ENCODE assay signal across 8 cellular contexts in the genomic region with DNA sequence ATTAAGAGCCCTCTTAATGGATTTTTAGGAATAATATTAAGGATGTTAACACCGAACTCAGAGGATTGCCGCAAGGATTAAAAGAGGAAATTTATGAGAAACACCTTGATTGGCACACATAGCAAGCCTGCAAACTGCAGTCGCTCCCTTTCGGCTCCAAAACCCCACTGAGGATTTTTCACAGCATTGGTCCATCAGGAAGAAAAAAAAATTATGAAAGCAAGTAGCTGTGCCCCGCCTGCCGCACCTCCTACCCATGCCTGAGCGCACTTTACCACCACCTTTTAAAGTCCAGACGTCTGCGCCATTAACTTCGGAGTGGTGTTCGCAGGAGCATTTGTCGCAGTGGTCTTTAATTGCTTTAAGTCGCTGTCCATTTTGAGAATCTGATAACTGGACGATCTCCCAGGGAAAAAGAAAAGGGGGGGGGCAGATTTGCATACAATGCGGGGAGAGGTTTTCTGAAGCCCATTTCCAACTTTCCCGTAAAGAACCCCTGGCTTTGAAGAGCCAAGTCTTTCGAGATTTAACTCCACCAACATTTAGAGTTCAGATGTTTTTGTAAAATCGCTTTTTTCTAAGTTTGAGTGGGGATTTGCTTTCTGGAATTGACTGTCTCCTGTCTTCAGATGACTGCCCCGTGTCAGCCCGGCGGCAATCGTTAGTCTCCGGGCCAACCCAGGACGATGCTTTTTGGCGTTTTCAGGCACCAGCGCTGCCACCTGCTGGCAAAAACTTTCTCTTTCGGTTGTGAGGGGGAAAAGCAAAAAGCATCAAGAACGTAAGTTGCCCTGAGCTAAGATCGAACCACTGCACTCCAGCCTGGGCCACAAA. TPM values are rescaled to one million over a fixed set of nuclear protein-coding genes. Genes with fewer than 3 reads are reported as not detected.
DNase-seq lines count a peak whose midpoint lies in the region; ATAC-seq and TF ChIP-seq lines count a peak whose summit lies in the region.

No MANE protein-coding gene starts in this region.

- 4% methylated on average over 29 of the region's 29 CpGs for WGBS in SK-N-SH (ENCODE audit: low lambda C conversion rate)
- WGBS in ovary, 3 donors = 1% methylated on average over 29 of the region's 29 CpGs
- WGBS in thyroid gland, 2 donors = 2% methylated on average over 29 of the region's 29 CpGs

- TF ChIP-seq POLR2A in ovary (IDR thresholded peaks at IDR 0.05) = no peak
- no peak for TF ChIP-seq POLR2A in thyroid gland (IDR thresholded peaks at IDR 0.05)

- H3K4me2 ChIP-seq in Karpas-422 (ENCODE audit: low read depth, low read length, poor library complexity, severe bottlenecking) (peak overlapping the region; percentile 80), SK-N-SH (peak overlapping the region; percentile 86)

- no peak for TF ChIP-seq EP300 in SK-N-SH (IDR thresholded peaks at IDR 0.05; ENCODE audit: borderline replicate concordance in 1 of 2, low read depth in 1 of 2, low read length in 1 of 2)
- no peak for TF ChIP-seq EP300 in ovary (IDR thresholded peaks at IDR 0.05)

- H3K27me3 ChIP-seq in Karpas-422 (ENCODE audit: low read length) (no peaks in the 10 kb centered on the region), SK-N-SH (ENCODE audit: insufficient read depth) (peaks cover 16% of the 10 kb centered on the region), ovary (no peaks in the 10 kb centered on the region), thyroid gland (no peaks in the 10 kb centered on the region)

- TF ChIP-seq RAD21 in SK-N-SH (IDR thresholded peaks at IDR 0.05; ENCODE audit: low read length) = peak; percentile 70

- CTCF ChIA-PET in SK-N-SH (lab: Yijun Ruan, JAX) = interaction anchor here (0.5 to 2.8 kb wide), 21 partner anchors 9 to 446 kb away, joined by 3 to 12 read pairs (median 3); a partner anchor contains a TSS

- H3K9me3 ChIP-seq in Karpas-422 (ENCODE audit: low read length) (no peaks in the 10 kb centered on the region), SK-N-SH (no peaks in the 10 kb centered on the region), ovary (no peaks in the 10 kb centered on the region), thyroid gland (no peaks in the 10 kb centered on the region)

- H3K4me3 ChIP-seq in Karpas-422 (ENCODE audit: low read length) (peak overlapping the region; percentile 58), SK-N-SH (ENCODE audit: low read depth in 2 of 2, low read length in 1 of 2) (peak overlapping the region; percentile 44 to 66), ovary (peak overlapping the region; percentile 39), thyroid gland (replicated peaks in 1 of 3) (peak overlapping the region; percentile 8 to 52 (median 10))

- DNase-seq in ELF-1 (ENCODE audit: low read depth, low spot score) (peak; percentile 93), Karpas-422 (peak; percentile 96), SK-N-SH (peak; percentile 75), head of caudate nucleus (peak; percentile 65 to 90 (median 80)), ovary (peak; percentile 81 to 88 (median 82)), thyroid gland (peak; percentile 81 to 86)
- peak; percentile 89 for DNase-seq in activated naive CD4-positive, alpha-beta T cell treated with anti-CD3 and anti-CD28 coated beads, Interleukin-2, amount 50 U/mL, for 16 hours

- H3K36me3 ChIP-seq in Karpas-422 (ENCODE audit: insufficient read depth, low read length) (no peaks in the 10 kb centered on the region), SK-N-SH (replicated peaks in 1 of 2; ENCODE audit: control insufficient read depth in 1 of 2, insufficient read depth in 2 of 2, low read length in 1 of 2) (no peaks in the 10 kb centered on the region), ovary (no peaks in the 10 kb centered on the region), thyroid gland (no peaks in the 10 kb centered on the region)

- H3K9me2 ChIP-seq in Karpas-422 (replicated peaks; ENCODE audit: insufficient read depth, low read length) = no peaks in the 10 kb centered on the region
- H3K9me2 ChIP-seq in SK-N-SH = no peaks in the 10 kb centered on the region

- peak; percentile 39 for ATAC-seq in GM21825 (IDR thresholded peaks at IDR 0.05; ENCODE audit: unreplicated experiment)

- TF ChIP-seq CTCF in SK-N-SH (IDR thresholded peaks at IDR 0.05) = peak; percentile 85
- peak; percentile 64 to 69 (median 68) for TF ChIP-seq CTCF in ovary (IDR thresholded peaks at IDR 0.05)
- peak; percentile 35 to 77 (median 66) for TF ChIP-seq CTCF in thyroid gland (IDR thresholded peaks at IDR 0.05)

- H4K20me1 ChIP-seq in Karpas-422 (ENCODE audit: insufficient read depth, low read depth, low read length) (no peaks in the 10 kb centered on the region), SK-N-SH (ENCODE audit: insufficient read depth) (no peaks in the 10 kb centered on the region)

- H3K9ac ChIP-seq in Karpas-422 (ENCODE audit: low read length) = peak overlapping the region; percentile 50
- peak overlapping the region; percentile 47; the same call in 1 of the 2 replicates for H3K9ac ChIP-seq in SK-N-SH

- H3F3A ChIP-seq in SK-N-SH (replicated peaks; ENCODE audit: insufficient read depth) = no peaks in the 10 kb centered on the region

- POLR2A ChIA-PET in SK-N-SH (lab: Yijun Ruan, JAX) = no interaction called here

- H3K79me2 ChIP-seq in Karpas-422 (ENCODE audit: low read length) (no peaks in the 10 kb centered on the region), SK-N-SH (ENCODE audit: insufficient read depth) (no peaks in the 10 kb centered on the region)

- H3K27ac ChIP-seq in Karpas-422 (ENCODE audit: low read length) (no peak overlapping the region), SK-N-SH (ENCODE audit: low read depth in 2 of 2, low read length in 1 of 2) (no peak overlapping the region), ovary (peak overlapping the region in 1 of 2 donors; percentile 25), thyroid gland (no peak overlapping the region)

- H3K4me1 ChIP-seq in Karpas-422 (ENCODE audit: low read length) (peaks cover 22% of the 10 kb centered on the region), SK-N-SH (ENCODE audit: control insufficient read depth in 1 of 2, insufficient read depth in 2 of 2, low read depth in 1 of 2, low read length in 1 of 2) (peaks cover 2 to 12% of the 10 kb centered on the region in 2 experiments; a peak in 3 of 4 replicates), ovary (ENCODE audit: insufficient read depth) (peaks cover 12% of the 10 kb centered on the region), thyroid gland (peaks cover 15 to 21% of the 10 kb centered on the region in 2 donors)

- peak overlapping the region; percentile 82 for H2AFZ ChIP-seq in Karpas-422 (ENCODE audit: low read length)
- peak overlapping the region; percentile 91 for H2AFZ ChIP-seq in SK-N-SH (ENCODE audit: low read depth)

- intact Hi-C loops in head of caudate nucleus (cut with DNase I) = loop anchor here (10.0 kb wide), 1 partner anchor 387 kb away; no protein-coding TSS in a partner anchor
- intact Hi-C loops in ovary (cut with DNase I) = loop anchor here in 2 of 4 donors (2.0 to 10.0 kb wide), 3 partner anchors 25 to 77 kb away; no protein-coding TSS in a partner anchor
- intact Hi-C loops in thyroid gland (cut with DNase I) = loop anchor here (5.0 kb wide), 1 partner anchor 384 kb away; no protein-coding TSS in a partner anchor

TF ChIP-seq in SK-N-SH, 30 proteins besides CTCF, POLR2A, EP300 and RAD21 (continues in another document):
- no peak for TF ChIP-seq TCF12 (IDR thresholded peaks at IDR 0.05)
- TF ChIP-seq TEAD4 (IDR thresholded peaks at IDR 0.05; ENCODE audit: borderline replicate concordance, insufficient read depth) = no peak
- TF ChIP-seq, protein P1, sequence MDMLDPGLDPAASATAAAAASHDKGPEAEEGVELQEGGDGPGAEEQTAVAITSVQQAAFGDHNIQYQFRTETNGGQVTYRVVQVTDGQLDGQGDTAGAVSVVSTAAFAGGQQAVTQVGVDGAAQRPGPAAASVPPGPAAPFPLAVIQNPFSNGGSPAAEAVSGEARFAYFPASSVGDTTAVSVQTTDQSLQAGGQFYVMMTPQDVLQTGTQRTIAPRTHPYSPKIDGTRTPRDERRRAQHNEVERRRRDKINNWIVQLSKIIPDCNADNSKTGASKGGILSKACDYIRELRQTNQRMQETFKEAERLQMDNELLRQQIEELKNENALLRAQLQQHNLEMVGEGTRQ (IDR thresholded peaks at IDR 0.05; ENCODE audit: borderline replicate concordance, low read depth, low read length) = no peak
- TF ChIP-seq, protein P2, sequence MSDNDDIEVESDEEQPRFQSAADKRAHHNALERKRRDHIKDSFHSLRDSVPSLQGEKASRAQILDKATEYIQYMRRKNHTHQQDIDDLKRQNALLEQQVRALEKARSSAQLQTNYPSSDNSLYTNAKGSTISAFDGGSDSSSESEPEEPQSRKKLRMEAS (IDR thresholded peaks at IDR 0.05; ENCODE audit: low read depth) = peak; percentile 67
- TF ChIP-seq NFIC (IDR thresholded peaks at IDR 0.05; ENCODE audit: borderline replicate concordance) = peak; percentile 32; the same call in 1 of the 2 replicates
- TF ChIP-seq, protein P3, sequence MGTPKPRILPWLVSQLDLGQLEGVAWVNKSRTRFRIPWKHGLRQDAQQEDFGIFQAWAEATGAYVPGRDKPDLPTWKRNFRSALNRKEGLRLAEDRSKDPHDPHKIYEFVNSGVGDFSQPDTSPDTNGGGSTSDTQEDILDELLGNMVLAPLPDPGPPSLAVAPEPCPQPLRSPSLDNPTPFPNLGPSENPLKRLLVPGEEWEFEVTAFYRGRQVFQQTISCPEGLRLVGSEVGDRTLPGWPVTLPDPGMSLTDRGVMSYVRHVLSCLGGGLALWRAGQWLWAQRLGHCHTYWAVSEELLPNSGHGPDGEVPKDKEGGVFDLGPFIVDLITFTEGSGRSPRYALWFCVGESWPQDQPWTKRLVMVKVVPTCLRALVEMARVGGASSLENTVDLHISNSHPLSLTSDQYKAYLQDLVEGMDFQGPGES (IDR thresholded peaks at IDR 0.05; ENCODE audit: low read depth, low read length) = no peak
- TF ChIP-seq SMC3 (IDR thresholded peaks at IDR 0.05; ENCODE audit: low read depth, low read length) = peak; percentile 60
- TF ChIP-seq EZH2phosphoT487 (IDR thresholded peaks at IDR 0.05; ENCODE audit: borderline replicate concordance, low read depth) = no peak
- TF ChIP-seq FOXM1 (IDR thresholded peaks at IDR 0.05; ENCODE audit: low read depth) = no peak

RNA-seq across cellular contexts. Expression of a gene that starts 0.9 kb away (rescaled TPM):
- total RNA-seq in Karpas-422 (2014; rRNA removed; shearing (Covaris generic); ENCODE audit: low replicate concordance) = 0.04 and 2.4 TPM in 2 replicates
- polyA plus RNA-seq in SK-N-SH (2012; rRNA removed) (3.0 and 3.8 TPM in 2 replicates), ovary (10 to 100 TPM; 33.3 to 35.7 TPM)
- 2.4 and 3.6 TPM in 2 replicates for polyA plus RNA-seq in SK-N-SH (2012; cell fraction: cytosol; rRNA removed)
- polyA plus RNA-seq in SK-N-SH (2012; cell fraction: nucleus; rRNA removed) = 2.2 TPM in 2 replicates
- total RNA-seq in ovary (10 to 100 TPM; 12.2 to 71.0 (median 24.3) TPM), thyroid gland (1 to 10 TPM in 1 of 4 donors, under 1 TPM in 1, not detected in 2; 0.20 to 1.9 TPM)

RNA-seq across cellular contexts. Expression of a gene that starts 23.7 kb away (rescaled TPM):
- 1,287 and 3,084 TPM in 2 replicates for total RNA-seq in Karpas-422 (2014; rRNA removed; shearing (Covaris generic); ENCODE audit: low replicate concordance)
- polyA plus RNA-seq in SK-N-SH (2012; rRNA removed) = 3,924 and 7,920 TPM in 2 replicates
- 5,618 and 8,173 TPM in 2 replicates for polyA plus RNA-seq in SK-N-SH (2012; cell fraction: cytosol; rRNA removed)
- polyA plus RNA-seq in SK-N-SH (2012; cell fraction: nucleus; rRNA removed) = 1,784 and 3,464 TPM in 2 replicates
- 1,000 to 10,000 TPM; 1,247 to 5,558 (median 2,420) TPM for total RNA-seq in ovary
- polyA plus RNA-seq in ovary = 1,000 to 10,000 TPM; 3,855 to 4,037 TPM
- 1,000 to 10,000 TPM in 3 of 4 donors, 100 to 1,000 TPM in 1; 958 to 1,745 (median 1,373) TPM for total RNA-seq in thyroid gland
